In genomic region chr3:100972293-100972692, GRCh38 we compare ENCODE assay signal across 17 cellular contexts. TPM values are rescaled to one million over a fixed set of nuclear protein-coding genes. Genes with fewer than 3 reads are reported as not detected.
"Had no signal": no experiment of that assay in that cellular context is flagged by ENCODE, and none has a peak within 500 bp of the region (broad histone marks: within the 10 kb centered on the region; RNA-seq: fewer than 3 reads in every experiment).

No MANE protein-coding gene starts in this region.

- H3K4me1 ChIP-seq: ascending aorta, breast epithelium, heart right ventricle, left ventricle myocardium inferior had no signal

- H3K27ac Mint-ChIP-seq: activated naive CD4-positive, alpha-beta T cell treated with anti-CD3 and anti-CD28 coated beads, Interleukin-2, amount 50 U/mL, for 24 hours; naive thymus-derived CD8-positive, alpha-beta T cell had no signal

- H3K4me3 Mint-ChIP-seq: activated naive CD4-positive, alpha-beta T cell treated with anti-CD3 and anti-CD28 coated beads, Interleukin-2, amount 50 U/mL, for 24 hours; naive thymus-derived CD8-positive, alpha-beta T cell had no signal

- H3K4me3 ChIP-seq: ascending aorta, breast epithelium, heart right ventricle, left ventricle myocardium inferior, mucosa of descending colon, thyroid gland had no signal

- H3K27ac ChIP-seq: ascending aorta, breast epithelium, heart right ventricle, left ventricle myocardium inferior, WERI-Rb-1 had no signal

- H3K9me3 ChIP-seq: ascending aorta, breast epithelium, mucosa of descending colon, thyroid gland had no signal

- H3K36me3 Mint-ChIP-seq: activated naive CD4-positive, alpha-beta T cell treated with anti-CD3 and anti-CD28 coated beads, Interleukin-2, amount 50 U/mL, for 24 hours; naive thymus-derived CD8-positive, alpha-beta T cell had no signal

- H3K36me3 ChIP-seq: ascending aorta, breast epithelium, heart right ventricle, left ventricle myocardium inferior, thyroid gland, WERI-Rb-1 had no signal

- H3K9me3 Mint-ChIP-seq: activated naive CD4-positive, alpha-beta T cell treated with anti-CD3 and anti-CD28 coated beads, Interleukin-2, amount 50 U/mL, for 24 hours; naive thymus-derived CD8-positive, alpha-beta T cell had no signal

- H3K27me3 ChIP-seq: ascending aorta, breast epithelium, heart right ventricle, thyroid gland had no signal

- ATAC-seq: esophagus mucosa; heart right ventricle; mucosa of descending colon; naive thymus-derived CD8-positive, alpha-beta T cell had no signal

- DNase-seq: activated CD4-positive, alpha-beta T cell treated with anti-CD3 and anti-CD28 coated beads for 1 hour; activated gamma-delta T cell; cerebellar nuclear complex; cortex of kidney; heart right ventricle; left ventricle myocardium inferior; mucosa of descending colon; naive thymus-derived CD8-positive, alpha-beta T cell; retina; stimulated activated naive CD4-positive, alpha-beta T cell; T-helper 2 cell; WERI-Rb-1 had no signal

- H3K4me1 Mint-ChIP-seq: activated naive CD4-positive, alpha-beta T cell treated with anti-CD3 and anti-CD28 coated beads, Interleukin-2, amount 50 U/mL, for 24 hours; naive thymus-derived CD8-positive, alpha-beta T cell had no signal

RNA-seq across cellular contexts. Expression of gene ABI3BP, which starts 20.9 kb away (rescaled TPM):
- total RNA-seq: naive thymus-derived CD8-positive, alpha-beta T cell had no signal
- polyA plus RNA-seq: naive thymus-derived CD8-positive, alpha-beta T cell had no signal
